1 cellular context compared by ENCODE assay signal in the genomic region with DNA sequence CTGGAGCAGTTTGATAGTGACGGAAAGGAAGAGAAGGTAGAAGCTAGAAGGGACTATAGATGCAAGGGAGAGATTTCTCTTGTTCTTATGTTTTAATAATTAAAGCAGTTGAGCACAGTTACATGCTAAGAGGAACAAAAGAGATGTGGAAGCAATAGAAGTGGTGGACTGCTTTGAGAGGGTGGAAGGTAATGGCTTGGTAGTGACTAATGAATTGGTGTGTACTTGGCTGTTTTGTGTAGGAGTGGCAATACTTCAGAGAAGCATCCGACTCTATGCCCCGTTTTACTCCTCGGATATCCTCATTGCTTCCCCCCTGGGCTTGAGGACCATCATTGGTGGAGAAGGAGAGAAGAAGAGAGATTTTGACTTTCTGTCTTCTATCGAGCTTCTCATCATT.
TF ChIP-seq lines count a peak whose summit lies in the region.

No MANE protein-coding gene starts in this region.

TF ChIP-seq in HepG2, 621 proteins besides CTCF, POLR2A, EP300 and RAD21:
- TF ChIP-seq GATAD2A (CRISPR knock-in tag; IDR thresholded peaks at IDR 0.05): no peak
- TF ChIP-seq SOX5 (CRISPR knock-in tag; IDR thresholded peaks at IDR 0.05; ENCODE audit: borderline replicate concordance): no peak
- TF ChIP-seq TFDP2 (CRISPR knock-in tag; IDR thresholded peaks at IDR 0.05): no peak
- no peak for TF ChIP-seq PTBP1 (IDR thresholded peaks at IDR 0.05; ENCODE audit: low read depth, low read length, poor library complexity, severe bottlenecking)
- no peak for TF ChIP-seq NFE2L2 (IDR thresholded peaks at IDR 0.05; ENCODE audit: low read length)
- no peak for TF ChIP-seq TCF12 (IDR thresholded peaks at IDR 0.05)
- no peak for TF ChIP-seq TCF12 (CRISPR knock-in tag; IDR thresholded peaks at IDR 0.05)
- no peak for TF ChIP-seq ZNF589 (CRISPR knock-in tag; conservative IDR thresholded peaks at IDR 0.05)
- TF ChIP-seq HOMEZ (CRISPR knock-in tag; IDR thresholded peaks at IDR 0.05; ENCODE audit: low read depth): no peak
- TF ChIP-seq, protein P1, sequence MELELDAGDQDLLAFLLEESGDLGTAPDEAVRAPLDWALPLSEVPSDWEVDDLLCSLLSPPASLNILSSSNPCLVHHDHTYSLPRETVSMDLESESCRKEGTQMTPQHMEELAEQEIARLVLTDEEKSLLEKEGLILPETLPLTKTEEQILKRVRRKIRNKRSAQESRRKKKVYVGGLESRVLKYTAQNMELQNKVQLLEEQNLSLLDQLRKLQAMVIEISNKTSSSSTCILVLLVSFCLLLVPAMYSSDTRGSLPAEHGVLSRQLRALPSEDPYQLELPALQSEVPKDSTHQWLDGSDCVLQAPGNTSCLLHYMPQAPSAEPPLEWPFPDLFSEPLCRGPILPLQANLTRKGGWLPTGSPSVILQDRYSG (CRISPR knock-in tag; IDR thresholded peaks at IDR 0.05): no peak
- no peak for TF ChIP-seq MTA3 (CRISPR knock-in tag; IDR thresholded peaks at IDR 0.05)
- no peak for TF ChIP-seq RNF219 (CRISPR knock-in tag; IDR thresholded peaks at IDR 0.05)
- TF ChIP-seq IRX3 (CRISPR knock-in tag; IDR thresholded peaks at IDR 0.05; ENCODE audit: borderline replicate concordance, low read depth): no peak
- TF ChIP-seq ZNF468 (CRISPR knock-in tag; IDR thresholded peaks at IDR 0.05): no peak
- TF ChIP-seq ZXDC (CRISPR knock-in tag; IDR thresholded peaks at IDR 0.05): no peak
- TF ChIP-seq ZNF552 (CRISPR knock-in tag; IDR thresholded peaks at IDR 0.05; ENCODE audit: borderline replicate concordance): no peak
- TF ChIP-seq ZNF501 (CRISPR knock-in tag; IDR thresholded peaks at IDR 0.05): no peak
TF ChIP-seq in HepG2: peak in this region for 0.
